Comparison of ENCODE assay signal across 9 cellular contexts in genomic region chr7:134996097-134996550, GRCh38. TPM values are rescaled to one million over a fixed set of nuclear protein-coding genes. Genes with fewer than 3 reads are reported as not detected.
DNase-seq lines count a peak whose midpoint lies in the region; ATAC-seq and TF ChIP-seq lines count a peak whose summit lies in the region.
"Had no signal": no experiment of that assay in that cellular context is flagged by ENCODE, and none has a peak within 500 bp of the region (broad histone marks: within the 10 kb centered on the region; RNA-seq: fewer than 3 reads in every experiment).

No MANE protein-coding gene starts in this region.

- ATAC-seq in GM19452 (IDR thresholded peaks at IDR 0.05; ENCODE audit: unreplicated experiment) (peak; percentile 39), HG03196 (IDR thresholded peaks at IDR 0.05; ENCODE audit: unreplicated experiment) (peak; percentile 39)

- peaks cover 11% of the 10 kb centered on the region for H3K4me1 Mint-ChIP-seq in activated CD4-positive, alpha-beta memory T cell treated with anti-CD3 and anti-CD28 coated beads, Interleukin-2, amount 10 ng/mL, durations not matched to agents 7 days and 5 days

- H3K36me3 Mint-ChIP-seq in activated CD4-positive, alpha-beta memory T cell treated with anti-CD3 and anti-CD28 coated beads, Interleukin-2, amount 10 ng/mL, durations not matched to agents 7 days and 5 days (ENCODE audit: low read depth) = peaks cover 29% of the 10 kb centered on the region

- H3K4me3 ChIP-seq in GM08714 (ENCODE audit: low read length) (peak overlapping the region; percentile 5; the same call in 1 of the 2 replicates), fibroblast of the aortic adventitia (ENCODE audit: low read depth, low read length) (no peak overlapping the region), brain microvascular endothelial cell (ENCODE audit: low read depth, low read length) (no peak overlapping the region)

- H3K27me3 Mint-ChIP-seq in activated CD4-positive, alpha-beta memory T cell treated with anti-CD3 and anti-CD28 coated beads, Interleukin-2, amount 10 ng/mL, durations not matched to agents 7 days and 5 days = no peaks in the 10 kb centered on the region
- H3K27me3 Mint-ChIP-seq: central memory CD8-positive, alpha-beta T cell had no signal

- DNase-seq in fibroblast of the aortic adventitia (ENCODE audit: low read depth) = peak; percentile 16
- no peak for DNase-seq in brain microvascular endothelial cell
- no peak for DNase-seq in NCI-H1694 (lab: John Stamatoyannopoulos, UW)
- no peak for DNase-seq in activated CD4-positive, alpha-beta memory T cell treated with anti-CD3 and anti-CD28 coated beads, Interleukin-2, amount 10 ng/mL, durations not matched to agents 7 days and 5 days
- DNase-seq in AML-193 (lab: John Stamatoyannopoulos, UW) = no peak

- TF ChIP-seq CTCF in fibroblast of the aortic adventitia (IDR thresholded peaks at IDR 0.05; ENCODE audit: insufficient read depth, low read length) (no peak), brain microvascular endothelial cell (IDR thresholded peaks at IDR 0.05; ENCODE audit: low read depth, low read length, missing control alignments) (no peak)

- CTCF ChIA-PET in activated CD4-positive, alpha-beta memory T cell treated with anti-CD3 and anti-CD28 coated beads, Interleukin-2, amount 10 ng/mL, durations not matched to agents 7 days and 5 days (lab: Charles Lee) = interaction anchor here (3.2 kb wide), 1 partner anchor 10 kb away, joined by 13 read pairs; the partner anchor contains the start of gene AGBL3

- POLR2A ChIA-PET in activated CD4-positive, alpha-beta memory T cell treated with anti-CD3 and anti-CD28 coated beads, Interleukin-2, amount 10 ng/mL, durations not matched to agents 7 days and 5 days (lab: Charles Lee) = interaction anchor here (2.8 kb wide), 1 partner anchor 10 kb away, joined by 10 read pairs; the partner anchor contains the start of gene AGBL3

- no peaks in the 10 kb centered on the region for H3K36me3 ChIP-seq in brain microvascular endothelial cell (replicated peaks)

- in situ Hi-C loops in brain microvascular endothelial cell (cut with HindIII; ENCODE audit: low pct_ligation_motif_present, low sequenced_read_pairs) = loop anchor here (25.0 kb wide), 1 partner anchor 166 kb away; the partner anchor contains the start of gene CYREN

- H3K27ac ChIP-seq in brain microvascular endothelial cell = no peak overlapping the region

- H3K27ac Mint-ChIP-seq in activated CD4-positive, alpha-beta memory T cell treated with anti-CD3 and anti-CD28 coated beads, Interleukin-2, amount 10 ng/mL, durations not matched to agents 7 days and 5 days = no peak overlapping the region

- no peaks in the 10 kb centered on the region for H3K27me3 ChIP-seq in brain microvascular endothelial cell (replicated peaks)

- no peak overlapping the region for H3K4me3 Mint-ChIP-seq in activated CD4-positive, alpha-beta memory T cell treated with anti-CD3 and anti-CD28 coated beads, Interleukin-2, amount 10 ng/mL, durations not matched to agents 7 days and 5 days

- no peaks in the 10 kb centered on the region for H3K9me3 Mint-ChIP-seq in activated CD4-positive, alpha-beta memory T cell treated with anti-CD3 and anti-CD28 coated beads, Interleukin-2, amount 10 ng/mL, durations not matched to agents 7 days and 5 days
- H3K9me3 Mint-ChIP-seq: central memory CD8-positive, alpha-beta T cell had no signal

RNA-seq across cellular contexts. Expression of gene AGBL3, which starts 9.8 kb away (rescaled TPM):
- total RNA-seq in fibroblast of the aortic adventitia (ENCODE audit: low replicate concordance) = 0.41 and 2.9 TPM in 2 replicates
- total RNA-seq in activated CD4-positive, alpha-beta memory T cell treated with anti-CD3 and anti-CD28 coated beads, Interleukin-2, amount 10 ng/mL, durations not matched to agents 7 days and 5 days = 1 to 10 TPM; 2.8 to 3.4 TPM
